23 cellular contexts compared by ENCODE assay signal in the genomic region with DNA sequence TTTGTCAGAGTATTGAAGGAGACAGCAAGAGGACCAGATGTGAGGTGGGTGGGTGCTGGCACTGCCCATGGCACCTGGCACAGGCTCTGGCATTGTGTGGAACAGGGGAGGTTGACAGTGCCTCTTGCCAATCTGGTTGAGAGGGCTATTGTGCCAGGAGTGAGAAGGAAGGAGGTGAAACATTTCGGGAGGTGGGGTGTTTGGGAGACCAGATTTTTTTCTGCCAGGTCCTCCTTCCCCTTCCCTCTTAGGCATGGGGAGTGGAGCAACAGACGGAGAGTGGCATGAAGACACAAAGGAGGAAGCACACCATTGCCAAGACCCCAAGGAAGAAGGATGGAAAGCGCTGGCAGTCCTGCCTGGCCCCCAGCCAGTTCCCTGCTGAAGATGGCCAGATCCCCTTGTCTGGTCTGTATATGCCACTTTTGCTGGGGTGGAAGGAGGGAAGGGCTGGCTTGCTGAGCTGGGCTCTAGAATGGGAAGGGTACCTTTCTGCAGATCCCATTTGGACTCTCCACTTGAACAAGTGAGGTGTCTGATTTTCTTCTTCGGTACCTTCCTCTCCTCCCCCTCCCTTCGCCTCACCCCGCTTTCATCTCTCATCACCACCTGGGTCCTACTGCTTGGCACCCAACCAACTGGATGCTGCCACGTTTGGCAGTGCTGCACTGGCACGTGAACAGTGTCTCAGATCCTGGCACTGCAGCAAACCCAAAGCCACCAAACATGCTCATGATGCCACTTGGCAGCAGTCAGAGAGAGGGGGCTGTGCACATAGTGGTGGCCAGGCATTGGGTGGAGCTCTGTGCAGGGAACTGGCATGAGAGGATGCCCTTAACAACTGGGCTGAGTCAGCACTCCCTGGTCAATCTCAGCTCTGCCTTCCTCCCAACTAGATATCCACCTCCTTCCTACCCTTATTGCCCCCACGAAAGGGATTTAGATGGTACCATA. TPM values are rescaled to one million over a fixed set of nuclear protein-coding genes. Genes with fewer than 3 reads are reported as not detected.
DNase-seq lines count a peak whose midpoint lies in the region; ATAC-seq, FAIRE-seq and TF ChIP-seq lines count a peak whose summit lies in the region.
"Had no signal": no experiment of that assay in that cellular context is flagged by ENCODE, and none has a peak within 500 bp of the region (broad histone marks: within the 10 kb centered on the region; RNA-seq: fewer than 3 reads in every experiment).

No MANE protein-coding gene starts in this region.

- no peaks in the 10 kb centered on the region for H3K9me3 Mint-ChIP-seq in endothelial cell (ENCODE audit: unreplicated experiment)
- H3K9me3 Mint-ChIP-seq in type B pancreatic cell = no peaks in the 10 kb centered on the region
- H3K9me3 Mint-ChIP-seq: stimulated activated naive B cell treated with anti-CD40 and anti-IgM and Interleukin-4, amounts not matched to agents 10 μg/mL and 1 μg/mL and 100 μg/mL, for 72 hours had no signal

- H3K27me3 Mint-ChIP-seq in endothelial cell (ENCODE audit: unreplicated experiment) (peaks cover 7% of the 10 kb centered on the region), type B pancreatic cell (no peaks in the 10 kb centered on the region)
- H3K27me3 Mint-ChIP-seq: stimulated activated naive B cell treated with anti-CD40 and anti-IgM and Interleukin-4, amounts not matched to agents 10 μg/mL and 1 μg/mL and 100 μg/mL, for 72 hours had no signal

- no peak for FAIRE-seq in urothelium cell line (lab: Jason Lieb, UNC)
- FAIRE-seq: endometrium, frontal cortex had no signal

- no peak overlapping the region for H3K27ac Mint-ChIP-seq in endothelial cell (ENCODE audit: unreplicated experiment)
- H3K27ac Mint-ChIP-seq in type B pancreatic cell = no peak overlapping the region
- H3K27ac Mint-ChIP-seq: stimulated activated naive B cell treated with anti-CD40 and anti-IgM and Interleukin-4, amounts not matched to agents 10 μg/mL and 1 μg/mL and 100 μg/mL, for 72 hours had no signal

- no peak for ATAC-seq in GM19452 (IDR thresholded peaks at IDR 0.05; ENCODE audit: unreplicated experiment)
- ATAC-seq: stimulated activated naive B cell treated with anti-CD40 and anti-IgM and Interleukin-4, amounts not matched to agents 10 μg/mL and 1 μg/mL and 100 μg/mL, for 72 hours had no signal

- H3K4me3 Mint-ChIP-seq in endothelial cell (ENCODE audit: unreplicated experiment) (peak overlapping the region; percentile 22), type B pancreatic cell (no peak overlapping the region)
- H3K4me3 Mint-ChIP-seq: stimulated activated naive B cell treated with anti-CD40 and anti-IgM and Interleukin-4, amounts not matched to agents 10 μg/mL and 1 μg/mL and 100 μg/mL, for 72 hours had no signal

- H3K4me1 Mint-ChIP-seq in endothelial cell (ENCODE audit: unreplicated experiment) (no peaks in the 10 kb centered on the region), type B pancreatic cell (ENCODE audit: unreplicated experiment) (peaks cover 5% of the 10 kb centered on the region)

- peak; percentile 10 for DNase-seq in H7
- peak; percentile 91 for DNase-seq in NCI-H2196 (lab: John Stamatoyannopoulos, UW; ENCODE audit: unreplicated experiment)
- no peak for DNase-seq in endothelial cell (ENCODE audit: low spot score)
- DNase-seq in putamen (ENCODE audit: low spot score) = peak; percentile 72
- no peak for DNase-seq in type B pancreatic cell (ENCODE audit: extremely low spot score, unreplicated experiment)
- no peak for DNase-seq in urothelium cell line (ENCODE audit: low spot score)
- no peak for DNase-seq in GM19238 (ENCODE audit: insufficient read length, low spot score)
- DNase-seq: activated naive CD4-positive, alpha-beta T cell; BE2C; DMS53; GOT3; IMR-90; mesendoderm; NCI-H1436; PC-9; stimulated activated naive B cell treated with anti-CD40 and anti-IgM and Interleukin-4, amounts not matched to agents 10 μg/mL and 1 μg/mL and 100 μg/mL, for 72 hours; SW 1271; uterus; WERI-Rb-1 had no signal

- H3K27me3 ChIP-seq in H7 (ENCODE audit: control insufficient read depth, insufficient read depth, low read length) = no peaks in the 10 kb centered on the region; the same call in 1 of the 2 replicates
- H3K27me3 ChIP-seq: BE2C, uterus had no signal

- no peak overlapping the region for H3K4me3 ChIP-seq in H7 (ENCODE audit: insufficient read depth, low read depth, low read length)
- H3K4me3 ChIP-seq: PC-9, smooth muscle cell, uterus had no signal

- no peaks in the 10 kb centered on the region for H3K36me3 ChIP-seq in H7 (replicated peaks; ENCODE audit: control insufficient read depth, insufficient read depth, low read length)
- H3K36me3 ChIP-seq: BE2C, uterus, WERI-Rb-1 had no signal

- TF ChIP-seq CTCF in endothelial cell (IDR thresholded peaks at IDR 0.05; ENCODE audit: unreplicated experiment) (no peak), type B pancreatic cell (conservative IDR thresholded peaks at IDR 0.05) (no peak)

- H3K36me3 Mint-ChIP-seq in endothelial cell (ENCODE audit: low read depth, unreplicated experiment) = peaks cover 10% of the 10 kb centered on the region
- H3K36me3 Mint-ChIP-seq in type B pancreatic cell = peaks cover 5% of the 10 kb centered on the region

RNA-seq across cellular contexts. Expression of a gene that starts 37.3 kb away (rescaled TPM):
- total RNA-seq in H7 (2014; rRNA removed; shearing (Covaris generic)) = 2.2 and 3.4 TPM in 2 replicates
- total RNA-seq in endothelial cell (ENCODE audit: unreplicated experiment) (12.7 TPM), type B pancreatic cell (ENCODE audit: low replicate concordance) (5.6 and 11.1 TPM in 2 replicates)

RNA-seq across cellular contexts. Expression of a gene that starts 41.8 kb away (rescaled TPM):
- 12.1 and 14.0 TPM in 2 replicates for total RNA-seq in H7 (2014; rRNA removed; shearing (Covaris generic))
- total RNA-seq in endothelial cell (ENCODE audit: unreplicated experiment) = 6.9 TPM
- total RNA-seq in type B pancreatic cell (ENCODE audit: low replicate concordance) = 14.3 and 16.4 TPM in 2 replicates

RNA-seq across cellular contexts. Expression of a gene that starts 44.8 kb away (rescaled TPM):
- 58.1 and 62.8 TPM in 2 replicates for total RNA-seq in H7 (2014; rRNA removed; shearing (Covaris generic))
- total RNA-seq in endothelial cell (ENCODE audit: unreplicated experiment) = 37.7 TPM
- total RNA-seq in type B pancreatic cell (ENCODE audit: low replicate concordance) = 36.5 and 51.1 TPM in 2 replicates

RNA-seq across cellular contexts. Expression of a gene that starts 53.3 kb away (rescaled TPM):
- total RNA-seq in H7 (2014; rRNA removed; shearing (Covaris generic)) = 83.3 and 94.9 TPM in 2 replicates
- total RNA-seq in endothelial cell (ENCODE audit: unreplicated experiment) (134 TPM), type B pancreatic cell (ENCODE audit: low replicate concordance) (156 and 170 TPM in 2 replicates)

Comparison
In these comparisons a context has a peak if more than half of its experiments do, and no peak if none do; other contexts are left out.
1. DNase-seq: peak in H7 (single experiment), NCI-H2196 (single experiment) and putamen (single experiment); none in endothelial cell (single experiment), type B pancreatic cell (single experiment), urothelium cell line (single experiment) and GM19238 (single experiment).